11 cellular contexts compared by ENCODE assay signal in genomic region chrX:30196322-30196721, GRCh38. TPM values are rescaled to one million over a fixed set of nuclear protein-coding genes. Genes with fewer than 3 reads are reported as not detected.
A peak's percentile ranks its signal among the peaks of the same experiment; 100 is the strongest.
DNase-seq lines count a peak whose midpoint lies in the region; ATAC-seq and TF ChIP-seq lines count a peak whose summit lies in the region.
"Had no signal": no experiment of that assay in that cellular context is flagged by ENCODE, and none has a peak within 500 bp of the region (broad histone marks: within the 10 kb centered on the region; RNA-seq: fewer than 3 reads in every experiment).

No MANE protein-coding gene starts in this region.

- TF ChIP-seq RAD21 in IMR-90 (IDR thresholded peaks at IDR 0.05; ENCODE audit: low read length) = peak; percentile 35

- no peak overlapping the region for H2AK5ac ChIP-seq in IMR-90 (ENCODE audit: low read depth, low read length)

- no peak overlapping the region for H4K8ac ChIP-seq in IMR-90 (ENCODE audit: low read depth in 2 of 2, low read length in 2 of 2)

- no peak for TF ChIP-seq POLR2A in IMR-90 (IDR thresholded peaks at IDR 0.05; ENCODE audit: low read depth, low read length)

- H3K9me1 ChIP-seq in IMR-90 (ENCODE audit: insufficient read depth, low read length) = no peaks in the 10 kb centered on the region

- no peaks in the 10 kb centered on the region for H3K9me3 Mint-ChIP-seq in neural crest cell
- H3K9me3 Mint-ChIP-seq: dendritic cell treated with granulocyte-macrophage colony-stimulating factor and Interleukin-4, amounts not matched to agents 40 ng/mL and 50 ng/mL, for 4 days had no signal

- WGBS in IMR-90 (ENCODE audit: extremely low coverage in 2 of 2, insufficient read length in 1 of 2), 2 experiments = no CpG with 5 or more reads among the region's 1 CpG

- no peak overlapping the region for H3K4ac ChIP-seq in IMR-90 (ENCODE audit: low read depth, low read length)

- no peak overlapping the region for H3K4me3 Mint-ChIP-seq in neural crest cell
- H3K4me3 Mint-ChIP-seq: dendritic cell treated with granulocyte-macrophage colony-stimulating factor and Interleukin-4, amounts not matched to agents 40 ng/mL and 50 ng/mL, for 4 days had no signal

- no peak overlapping the region for H4K5ac ChIP-seq in IMR-90 (ENCODE audit: low read depth, low read length)

- CTCF ChIA-PET in IMR-90 (lab: Yijun Ruan, JAX) = interaction anchor here (0.6 to 1.8 kb wide), 3 partner anchors 9 to 107 kb away, joined by 3 to 5 read pairs (median 4); no protein-coding TSS in a partner anchor

- no peaks in the 10 kb centered on the region for H3K4me1 ChIP-seq in IMR-90 (ENCODE audit: control insufficient read depth, insufficient read depth, low read length)

- no peaks in the 10 kb centered on the region for H3K79me1 ChIP-seq in IMR-90 (ENCODE audit: low read depth in 1 of 2, low read length in 2 of 2)

- no peak overlapping the region for H2BK15ac ChIP-seq in IMR-90 (ENCODE audit: low read depth, low read length)

- BruUV-seq in IMR-90 (replicated peaks; lab: Mats Ljungman, UMichigan) = no TSS peak

- no peak overlapping the region for H3K18ac ChIP-seq in IMR-90 (ENCODE audit: low read depth, low read length)

- no peaks in the 10 kb centered on the region for H3K4me1 Mint-ChIP-seq in neural crest cell

- no peak overlapping the region for H2BK120ac ChIP-seq in IMR-90 (ENCODE audit: low read depth, low read length)

- no peaks in the 10 kb centered on the region for H3K36me3 Mint-ChIP-seq in neural crest cell (ENCODE audit: low read depth)

- no peak overlapping the region for H2AFZ ChIP-seq in IMR-90 (replicated peaks; ENCODE audit: low read length, poor library complexity)

- H3K23ac ChIP-seq in IMR-90 (ENCODE audit: low read depth, low read length) = no peak overlapping the region

- no peak overlapping the region for H3K4me2 ChIP-seq in IMR-90 (ENCODE audit: low read depth, low read length)

- H4K91ac ChIP-seq in IMR-90 (ENCODE audit: insufficient read depth, low read depth, low read length) = no peak overlapping the region

- H2BK5ac ChIP-seq in IMR-90 (ENCODE audit: low read depth, low read length, poor library complexity, severe bottlenecking) = no peak overlapping the region

- peaks cover 2% of the 10 kb centered on the region; the same call in 1 of the 2 replicates for H3K27me3 ChIP-seq in IMR-90 (ENCODE audit: control insufficient read depth, insufficient read depth, low read length)

- no peaks in the 10 kb centered on the region for H3K36me3 ChIP-seq in IMR-90 (ENCODE audit: control insufficient read depth, insufficient read depth, low read length)

- intact Hi-C loops in IMR-90 (cut with micrococcal nuclease) = no loop called here

- POLR2A ChIA-PET in IMR-90 (lab: Charles Lee; ENCODE audit: unreplicated experiment) = no interaction called here

- dilution Hi-C loops in IMR-90 (cut with HindIII; ENCODE audit: low sequenced_read_pairs, unreplicated experiment) = no loop called here

- TF ChIP-seq CTCF in IMR-90 (conservative IDR thresholded peaks at IDR 0.05; ENCODE audit: low read depth, low read length) = peak; percentile 27; the same call in 1 of the 2 replicates
- TF ChIP-seq CTCF in neural crest cell (conservative IDR thresholded peaks at IDR 0.05) = peak; percentile 58

- no peak overlapping the region for H2AK9ac ChIP-seq in IMR-90 (replicated peaks; ENCODE audit: low read depth, low read length, poor library complexity)

- no peak overlapping the region for H3K56ac ChIP-seq in IMR-90 (ENCODE audit: extremely low read depth, insufficient read depth, low read length)

- H3K27ac Mint-ChIP-seq in neural crest cell (ENCODE audit: unreplicated experiment) = no peak overlapping the region
- H3K27ac Mint-ChIP-seq: dendritic cell treated with granulocyte-macrophage colony-stimulating factor and Interleukin-4, amounts not matched to agents 40 ng/mL and 50 ng/mL, for 4 days had no signal

- H3K14ac ChIP-seq in IMR-90 (replicated peaks; ENCODE audit: low read depth, low read length) = no peak overlapping the region

- in situ Hi-C loops in IMR-90 (cut with MboI; ENCODE audit: low sequenced_read_pairs) = no loop called here

- DNase-seq in IMR-90 = peak; percentile 9
- peak; percentile 6 for DNase-seq in amniotic epithelial cell (ENCODE audit: low read depth)
- no peak for DNase-seq in neural crest cell (ENCODE audit: low read depth, low spot score)
- no peak for DNase-seq in substantia nigra (lab: John Stamatoyannopoulos, UW)
- no peak for DNase-seq in HuH-7.5 (ENCODE audit: low spot score)
- DNase-seq: stimulated activated CD4-positive, alpha-beta T cell treated with anti-CD3 and anti-CD28 coated beads, Interleukin-12 subunit alpha, Interleukin-12 subunit beta, amount 100 ng/mL, for 4 hours had no signal

- no peak overlapping the region for H2BK20ac ChIP-seq in IMR-90 (ENCODE audit: low read depth, low read length)

- peaks cover 2% of the 10 kb centered on the region for H3K27me3 Mint-ChIP-seq in neural crest cell (ENCODE audit: low read depth)

- no peaks in the 10 kb centered on the region for H4K20me1 ChIP-seq in IMR-90 (ENCODE audit: insufficient read depth, low read length)

- no peak overlapping the region for H3K9ac ChIP-seq in IMR-90 (ENCODE audit: low read depth, low read length)

- ATAC-seq in GM18907 (IDR thresholded peaks at IDR 0.05; ENCODE audit: unreplicated experiment) (peak; percentile 66), IMR-90 (ENCODE audit: low read depth) (no peak; the same call in 1 of the 2 replicates), HG02852 (IDR thresholded peaks at IDR 0.05; ENCODE audit: unreplicated experiment) (no peak)
- ATAC-seq: left lobe of liver had no signal

- no peaks in the 10 kb centered on the region for H3K9me3 ChIP-seq in IMR-90 (ENCODE audit: control insufficient read depth, insufficient read depth, low read length)

- H3K27ac ChIP-seq in IMR-90 (ENCODE audit: insufficient read depth, low read length) (no peak overlapping the region), substantia nigra (ENCODE audit: low read depth, low read length, poor library complexity, severe bottlenecking) (no peak overlapping the region)

- H3K4me3 ChIP-seq in IMR-90 (ENCODE audit: insufficient read depth, low read depth, low read length) = no peak overlapping the region

TF ChIP-seq in IMR-90, 13 proteins besides CTCF, POLR2A, EP300 and RAD21:
- TF ChIP-seq MAZ (IDR thresholded peaks at IDR 0.05; ENCODE audit: borderline replicate concordance, low read depth, low read length) = no peak
- TF ChIP-seq SMC3 (IDR thresholded peaks at IDR 0.05; ENCODE audit: low read depth, low read length) = no peak
- no peak for TF ChIP-seq MXI1 (IDR thresholded peaks at IDR 0.05; ENCODE audit: borderline replicate concordance, low read depth, low read length)
- TF ChIP-seq MAFK (IDR thresholded peaks at IDR 0.05; ENCODE audit: low read depth, low read length) = no peak
- no peak for TF ChIP-seq NFE2L2 (IDR thresholded peaks at IDR 0.05; ENCODE audit: low read depth, low read length)
- TF ChIP-seq CHD1 (IDR thresholded peaks at IDR 0.05; ENCODE audit: low read depth, low read length) = no peak
- TF ChIP-seq RFX5 (IDR thresholded peaks at IDR 0.05; ENCODE audit: low read depth, low read length) = no peak
- TF ChIP-seq USF2 (IDR thresholded peaks at IDR 0.05; ENCODE audit: low read depth, low read length) = no peak
- TF ChIP-seq FOS (IDR thresholded peaks at IDR 0.05; ENCODE audit: low read depth, low read length) = no peak
- TF ChIP-seq CEBPB (IDR thresholded peaks at IDR 0.05; ENCODE audit: low read depth, low read length) = no peak
- TF ChIP-seq ELK1 (IDR thresholded peaks at IDR 0.05; ENCODE audit: borderline replicate concordance, low read depth, low read length) = no peak
- no peak for TF ChIP-seq RCOR1 (IDR thresholded peaks at IDR 0.05; ENCODE audit: insufficient replicate concordance, low read length)
- TF ChIP-seq BHLHE40 (IDR thresholded peaks at IDR 0.05; ENCODE audit: low read depth, low read length) = no peak

RNA-seq across cellular contexts. Expression of gene MAGEB2, which starts 19.0 kb away (rescaled TPM):
- total RNA-seq in IMR-90 (2012; rRNA removed) = not detected in 2 replicates
- polyA plus RNA-seq in IMR-90 (2012; rRNA removed) = not detected in 2 replicates
- polyA plus RNA-seq in IMR-90 (2012; cell fraction: cytosol; rRNA removed) = not detected in 2 replicates
- not detected in 2 replicates for polyA plus RNA-seq in IMR-90 (2012; cell fraction: nucleus; rRNA removed; ENCODE audit: low replicate concordance)
- total RNA-seq in neural crest cell = not detected in 2 replicates
- total RNA-seq: temporal lobe had no signal

RNA-seq across cellular contexts. Expression of gene MAGEB3, which starts 34.1 kb away (rescaled TPM):
- total RNA-seq in IMR-90 (2012; rRNA removed) (not detected in 2 replicates), neural crest cell (not detected in 2 replicates)
- not detected in 2 replicates for polyA plus RNA-seq in IMR-90 (2012; rRNA removed)
- polyA plus RNA-seq in IMR-90 (2012; cell fraction: cytosol; rRNA removed) = not detected in 2 replicates
- not detected in 2 replicates for polyA plus RNA-seq in IMR-90 (2012; cell fraction: nucleus; rRNA removed; ENCODE audit: low replicate concordance)
- total RNA-seq: left lobe of liver, temporal lobe had no signal

RNA-seq across cellular contexts. Expression of gene MAGEB4, which starts 45.5 kb away (rescaled TPM):
- total RNA-seq in IMR-90 (2012; rRNA removed) (not detected in 2 replicates), neural crest cell (not detected in 2 replicates)
- not detected in 2 replicates for polyA plus RNA-seq in IMR-90 (2012; rRNA removed)
- not detected in 2 replicates for polyA plus RNA-seq in IMR-90 (2012; cell fraction: cytosol; rRNA removed)
- polyA plus RNA-seq in IMR-90 (2012; cell fraction: nucleus; rRNA removed; ENCODE audit: low replicate concordance) = not detected in 2 replicates
- total RNA-seq: left lobe of liver, temporal lobe had no signal

RNA-seq across cellular contexts. Expression of gene MAGEB1, which starts 50.6 kb away (rescaled TPM):
- total RNA-seq in IMR-90 (2012; rRNA removed) (not detected in 2 replicates), neural crest cell (not detected in 2 replicates)
- polyA plus RNA-seq in IMR-90 (2012; rRNA removed) = not detected in 2 replicates
- not detected in 2 replicates for polyA plus RNA-seq in IMR-90 (2012; cell fraction: cytosol; rRNA removed)
- polyA plus RNA-seq in IMR-90 (2012; cell fraction: nucleus; rRNA removed; ENCODE audit: low replicate concordance) = not detected in 2 replicates
- total RNA-seq: left lobe of liver, temporal lobe had no signal

Comparison
In these comparisons a context has a peak if more than half of its experiments do, and no peak if none do; other contexts are left out.
1. DNase-seq: peak in IMR-90 (single experiment) and amniotic epithelial cell (single experiment); none in neural crest cell (single experiment), substantia nigra (0 of 49) and HuH-7.5 (single experiment).